ENCODE assay signal across 10 cellular contexts in genomic region chr20:8414611-8415274, GRCh38.
DNase-seq lines count a peak whose midpoint lies in the region; ATAC-seq, FAIRE-seq and TF ChIP-seq lines count a peak whose summit lies in the region.
"Had no signal": no experiment of that assay in that cellular context is flagged by ENCODE, and none has a peak within 500 bp of the region (broad histone marks: within the 10 kb centered on the region; RNA-seq: fewer than 3 reads in every experiment).

No MANE protein-coding gene starts in this region.

- BruUV-seq in IMR-90 (replicated peaks; lab: Mats Ljungman, UMichigan): no TSS peak

- H4K8ac ChIP-seq in IMR-90 (ENCODE audit: low read depth in 2 of 2, low read length in 2 of 2): no peak overlapping the region

- H3K23ac ChIP-seq in IMR-90 (ENCODE audit: low read depth, low read length): no peak overlapping the region

- no peak overlapping the region for H3K4me3 ChIP-seq in IMR-90 (ENCODE audit: insufficient read depth, low read depth, low read length)

- H2BK5ac ChIP-seq in IMR-90 (ENCODE audit: low read depth, low read length, poor library complexity, severe bottlenecking): no peak overlapping the region

- peaks cover 3% of the 10 kb centered on the region for H3K4me1 ChIP-seq in IMR-90 (ENCODE audit: control insufficient read depth, insufficient read depth, low read length)

- DNase-seq in DMS153 (lab: John Stamatoyannopoulos, UW) (peak; percentile 92), IMR-90 (peak; percentile 78), T1000 (lab: John Stamatoyannopoulos, UW) (peak; percentile 16), iPS-NIHi11 (ENCODE audit: low spot score) (no peak), GM12892 (ENCODE audit: insufficient read length) (no peak), posterior cingulate gyrus (no peak)
- DNase-seq: left cardiac atrium; stimulated activated naive CD4-positive, alpha-beta T cell treated with Interleukin-2 at 50 U/mL for 16 hours had no signal

- H2BK15ac ChIP-seq in IMR-90 (ENCODE audit: low read depth, low read length): no peak overlapping the region

- H3K9me1 ChIP-seq in IMR-90 (ENCODE audit: insufficient read depth, low read length): peaks cover 4% of the 10 kb centered on the region

- H4K20me1 ChIP-seq in IMR-90 (ENCODE audit: insufficient read depth, low read length): no peaks in the 10 kb centered on the region

- H3K56ac ChIP-seq in IMR-90 (ENCODE audit: extremely low read depth, insufficient read depth, low read length): no peak overlapping the region

- H3K36me3 ChIP-seq in IMR-90 (ENCODE audit: control insufficient read depth, insufficient read depth, low read length): no peaks in the 10 kb centered on the region

- intact Hi-C loops in IMR-90 (cut with micrococcal nuclease) (no loop called here), posterior cingulate gyrus (cut with DNase I) (no loop called here)

- dilution Hi-C loops in IMR-90 (cut with HindIII; ENCODE audit: low sequenced_read_pairs, unreplicated experiment): no loop called here

- H2AFZ ChIP-seq in IMR-90 (replicated peaks; ENCODE audit: low read length, poor library complexity): no peak overlapping the region

- no peak overlapping the region for H3K9ac ChIP-seq in IMR-90 (ENCODE audit: low read depth, low read length)

- POLR2A ChIA-PET in IMR-90 (lab: Charles Lee; ENCODE audit: unreplicated experiment): no interaction called here

- no peak overlapping the region for H3K18ac ChIP-seq in IMR-90 (ENCODE audit: low read depth, low read length)

- no peaks in the 10 kb centered on the region for H3K9me3 ChIP-seq in IMR-90 (ENCODE audit: control insufficient read depth, insufficient read depth, low read length)

- no peaks in the 10 kb centered on the region for H3K27me3 ChIP-seq in IMR-90 (ENCODE audit: control insufficient read depth, insufficient read depth, low read length)

- FAIRE-seq in islet of Langerhans (lab: Jason Lieb, UNC) (peak; percentile 94), GM12892 (lab: Jason Lieb, UNC) (no peak)

- H3K4ac ChIP-seq in IMR-90 (ENCODE audit: low read depth, low read length): no peak overlapping the region

- no peak for TF ChIP-seq POLR2A in IMR-90 (IDR thresholded peaks at IDR 0.05; ENCODE audit: low read depth, low read length)
- TF ChIP-seq POLR2A in GM12892 (IDR thresholded peaks at IDR 0.05; ENCODE audit: low read depth, low read length): no peak

- no peak overlapping the region for H3K27ac ChIP-seq in IMR-90 (ENCODE audit: insufficient read depth, low read length)

- no peak overlapping the region for H2AK5ac ChIP-seq in IMR-90 (ENCODE audit: low read depth, low read length)

- H3K4me2 ChIP-seq in IMR-90 (ENCODE audit: low read depth, low read length): no peak overlapping the region

- H3K79me1 ChIP-seq in IMR-90 (ENCODE audit: low read depth in 1 of 2, low read length in 2 of 2): peaks cover 3 to 4% of the 10 kb centered on the region in 2 experiments; a peak in 2 of 4 replicates

- no peak overlapping the region for H4K5ac ChIP-seq in IMR-90 (ENCODE audit: low read depth, low read length)

- ATAC-seq in IMR-90 (ENCODE audit: low read depth): peak; percentile 81
- ATAC-seq in HG03521 (IDR thresholded peaks at IDR 0.05; ENCODE audit: unreplicated experiment): no peak

- H2AK9ac ChIP-seq in IMR-90 (replicated peaks; ENCODE audit: low read depth, low read length, poor library complexity): no peak overlapping the region

- no peak for TF ChIP-seq CTCF in IMR-90 (conservative IDR thresholded peaks at IDR 0.05; ENCODE audit: low read depth, low read length)

- H2BK120ac ChIP-seq in IMR-90 (ENCODE audit: low read depth, low read length): no peak overlapping the region

- in situ Hi-C loops in IMR-90 (cut with MboI; ENCODE audit: low sequenced_read_pairs): loop anchor here (25.0 kb wide), 1 partner anchor 298 kb away; no protein-coding TSS in a partner anchor

- no peak overlapping the region for H3K14ac ChIP-seq in IMR-90 (replicated peaks; ENCODE audit: low read depth, low read length)

- CTCF ChIA-PET in IMR-90 (lab: Yijun Ruan, JAX): no interaction called here

- H4K91ac ChIP-seq in IMR-90 (ENCODE audit: insufficient read depth, low read depth, low read length): no peak overlapping the region

- no peak for TF ChIP-seq RAD21 in IMR-90 (IDR thresholded peaks at IDR 0.05; ENCODE audit: low read length)

- H2BK20ac ChIP-seq in IMR-90 (ENCODE audit: low read depth, low read length): no peak overlapping the region

TF ChIP-seq in IMR-90, 13 proteins besides CTCF, POLR2A, EP300 and RAD21:
- TF ChIP-seq MAFK (IDR thresholded peaks at IDR 0.05; ENCODE audit: low read depth, low read length) (no peak), CEBPB (IDR thresholded peaks at IDR 0.05; ENCODE audit: low read depth, low read length) (peak; percentile 93), RFX5 (IDR thresholded peaks at IDR 0.05; ENCODE audit: low read depth, low read length) (no peak), FOS (IDR thresholded peaks at IDR 0.05; ENCODE audit: low read depth, low read length) (peak; percentile 81), MAZ (IDR thresholded peaks at IDR 0.05; ENCODE audit: borderline replicate concordance, low read depth, low read length) (no peak), RCOR1 (IDR thresholded peaks at IDR 0.05; ENCODE audit: insufficient replicate concordance, low read length) (no peak), BHLHE40 (IDR thresholded peaks at IDR 0.05; ENCODE audit: low read depth, low read length) (no peak; the same call in 1 of the 2 replicates), NFE2L2 (IDR thresholded peaks at IDR 0.05; ENCODE audit: low read depth, low read length) (no peak), SMC3 (IDR thresholded peaks at IDR 0.05; ENCODE audit: low read depth, low read length) (no peak), USF2 (IDR thresholded peaks at IDR 0.05; ENCODE audit: low read depth, low read length) (no peak), MXI1 (IDR thresholded peaks at IDR 0.05; ENCODE audit: borderline replicate concordance, low read depth, low read length) (peak; percentile 39; the same call in 1 of the 2 replicates), ELK1 (IDR thresholded peaks at IDR 0.05; ENCODE audit: borderline replicate concordance, low read depth, low read length) (no peak), CHD1 (IDR thresholded peaks at IDR 0.05; ENCODE audit: low read depth, low read length) (no peak)

Comparison
In these comparisons a context has a peak if more than half of its experiments do, and no peak if none do; other contexts are left out.
1. DNase-seq: peak in DMS153 (single experiment), IMR-90 (single experiment) and T1000 (single experiment); none in iPS-NIHi11 (single experiment), GM12892 (single experiment) and posterior cingulate gyrus (0 of 10).